11 cellular contexts compared by ENCODE assay signal in genomic region chr9:21688108-21689102, GRCh38.
DNase-seq lines count a peak whose midpoint lies in the region; ATAC-seq, FAIRE-seq and TF ChIP-seq lines count a peak whose summit lies in the region.
"Had no signal": no experiment of that assay in that cellular context is flagged by ENCODE, and none has a peak within 500 bp of the region (broad histone marks: within the 10 kb centered on the region; RNA-seq: fewer than 3 reads in every experiment).

No MANE protein-coding gene starts in this region.

- H3K36me3 ChIP-seq in fibroblast of lung (ENCODE audit: control insufficient read depth, insufficient read depth, low read length) (no peaks in the 10 kb centered on the region), small intestine (ENCODE audit: control insufficient read depth in 2 of 2, insufficient read depth in 2 of 2, low read length in 2 of 2) (no peaks in the 10 kb centered on the region), transverse colon (no peaks in the 10 kb centered on the region)
- H3K36me3 ChIP-seq: heart right ventricle, right lobe of liver had no signal

- POLR2A ChIA-PET in RWPE1 (lab: Yijun Ruan, JAX; ENCODE audit: low non-redundant PET), result no interaction called here

- peak overlapping the region; percentile 5 for H3K9ac ChIP-seq in fibroblast of lung (ENCODE audit: insufficient read depth, low read length)

- TF ChIP-seq CTCF in RWPE1 (conservative IDR thresholded peaks at IDR 0.05; ENCODE audit: low read depth) (no peak), fibroblast of lung (conservative IDR thresholded peaks at IDR 0.05 in 1 of 2, IDR thresholded peaks at IDR 0.05 in 1 of 2; ENCODE audit: low read depth in 1 of 2, low read length in 2 of 2) (no peak), transverse colon (IDR thresholded peaks at IDR 0.05) (no peak)

- H4K20me1 ChIP-seq in fibroblast of lung (ENCODE audit: control insufficient read depth, extremely low read depth, insufficient read depth, low read length), result no peaks in the 10 kb centered on the region

- no peak for TF ChIP-seq POLR2A in H54 (IDR thresholded peaks at IDR 0.05; ENCODE audit: low read depth, low read length)
- no peak for TF ChIP-seq POLR2A in transverse colon (IDR thresholded peaks at IDR 0.05)

- no peaks in the 10 kb centered on the region for H3K27me3 ChIP-seq in fibroblast of lung (ENCODE audit: control insufficient read depth, insufficient read depth, low read length)
- no peaks in the 10 kb centered on the region for H3K27me3 ChIP-seq in small intestine (ENCODE audit: control insufficient read depth in 2 of 2, insufficient read depth in 2 of 2, low read length in 2 of 2)
- no peaks in the 10 kb centered on the region for H3K27me3 ChIP-seq in transverse colon
- H3K27me3 ChIP-seq: right lobe of liver had no signal

- no peak overlapping the region for H2AFZ ChIP-seq in fibroblast of lung (ENCODE audit: low read length)

- in situ Hi-C loops in transverse colon (cut with MboI; ENCODE audit: low pct_ligation_motif_present in 1 of 4, low pct_unique_long_range_greater_than_20kb in 1 of 4, low sequenced_read_pairs in 3 of 4), result no loop called here

- 54 to 73% (median 65%) methylated on average over 8 of the region's 8 CpGs for WGBS in small intestine, 3 donors
- WGBS in transverse colon (ENCODE audit: low coverage in 1 of 2), 2 donors, result 70 to 78% methylated on average over 3 to 8 of the region's 8 CpGs

- intact Hi-C loops in transverse colon (cut with DNase I; ENCODE audit: low total_unique reads), result no loop called here

- H3K27ac ChIP-seq in RWPE1 (peak overlapping the region; percentile 94), fibroblast of lung (ENCODE audit: insufficient read depth, low read length) (peak overlapping the region; percentile 79), small intestine (ENCODE audit: low read depth in 1 of 2, low read length in 1 of 2) (no peak overlapping the region), transverse colon (no peak overlapping the region)
- H3K27ac ChIP-seq: right lobe of liver had no signal

- FAIRE-seq in small intestine (lab: Jason Lieb, UNC) (no peak), H54 (lab: Jason Lieb, UNC) (no peak)
- FAIRE-seq: A204.1 had no signal

- CTCF ChIA-PET in RWPE1 (lab: Yijun Ruan, JAX), result interaction anchor here (0.6 kb wide), 1 partner anchor 127 kb away, joined by 3 read pairs; no protein-coding TSS in a partner anchor

- peak overlapping the region; percentile 34 to 58 (median 41) for H3K4me3 ChIP-seq in fibroblast of lung (replicated peaks in 1 of 4; ENCODE audit: control extremely low read depth in 1 of 4, insufficient read depth in 1 of 4, low read depth in 3 of 4, low read length in 4 of 4)
- no peak overlapping the region for H3K4me3 ChIP-seq in small intestine (ENCODE audit: low read depth in 1 of 2, low read length in 2 of 2)
- H3K4me3 ChIP-seq in transverse colon, result peak overlapping the region in 1 of 4 donors; percentile 7
- H3K4me3 ChIP-seq: right lobe of liver had no signal

- H3K4me1 ChIP-seq in fibroblast of lung (ENCODE audit: control insufficient read depth, extremely low read depth, insufficient read depth, low read length), result peaks cover 25% of the 10 kb centered on the region
- peaks cover 0 to 5% of the 10 kb centered on the region in 2 donors for H3K4me1 ChIP-seq in small intestine (ENCODE audit: control insufficient read depth in 2 of 2, insufficient read depth in 1 of 2, low read depth in 1 of 2, low read length in 1 of 2)
- H3K4me1 ChIP-seq in transverse colon, result no peaks in the 10 kb centered on the region
- H3K4me1 ChIP-seq: right lobe of liver had no signal

- H3K79me2 ChIP-seq in fibroblast of lung (ENCODE audit: control insufficient read depth, insufficient read depth, low read length), result no peaks in the 10 kb centered on the region

- DNase-seq in NCI-H2107 treated with DMSO at 0.1 percent for 48 hours (lab: John Stamatoyannopoulos, UW; ENCODE audit: unreplicated experiment) (peak; percentile 2), NCI-H2107 (lab: John Stamatoyannopoulos, UW) (no peak), RWPE1 (ENCODE audit: low spot score) (peak; percentile 80), fibroblast of lung (ENCODE audit: low read depth in 2 of 2) (peak; percentile 95 to 99), small intestine (peak; percentile 63), H54 (ENCODE audit: insufficient read length, low spot score) (no peak), transverse colon (no peak)
- DNase-seq: heart right ventricle, right lobe of liver had no signal

- no peak for TF ChIP-seq EP300 in transverse colon (IDR thresholded peaks at IDR 0.05; ENCODE audit: low read depth)

- ATAC-seq in HG03095 (IDR thresholded peaks at IDR 0.05; ENCODE audit: unreplicated experiment), result no peak

- H3K9me3 ChIP-seq in fibroblast of lung (ENCODE audit: control insufficient read depth, insufficient read depth, low read depth, low read length), result no peaks in the 10 kb centered on the region
- no peaks in the 10 kb centered on the region for H3K9me3 ChIP-seq in small intestine (ENCODE audit: control insufficient read depth, low read depth)
- H3K9me3 ChIP-seq in transverse colon, result no peaks in the 10 kb centered on the region
- H3K9me3 ChIP-seq: heart right ventricle, right lobe of liver had no signal

- peak overlapping the region; percentile 73 for H3K4me2 ChIP-seq in fibroblast of lung (ENCODE audit: extremely low read depth, insufficient read depth, low read length)

Comparison
In these comparisons a context has a peak if more than half of its experiments do, and no peak if none do; other contexts are left out.
1. DNase-seq: peak in NCI-H2107 treated with DMSO at 0.1 percent for 48 hours (single experiment), RWPE1 (single experiment), fibroblast of lung (2 of 2) and small intestine (single experiment); none in NCI-H2107 (single experiment), H54 (single experiment) and transverse colon (single experiment).
2. H3K27ac ChIP-seq: peak in RWPE1 (single experiment) and fibroblast of lung (single experiment); none in small intestine (0 of 2) and transverse colon (0 of 4).
3. H3K4me3 ChIP-seq: peak in fibroblast of lung (4 of 4); none in small intestine (0 of 2).